12 cellular contexts compared by ENCODE assay signal in genomic region chr4:20428410-20429160, GRCh38.
DNase-seq lines count a peak whose midpoint lies in the region; ATAC-seq and TF ChIP-seq lines count a peak whose summit lies in the region.
"Had no signal": no experiment of that assay in that cellular context is flagged by ENCODE, and none has a peak within 500 bp of the region (broad histone marks: within the 10 kb centered on the region; RNA-seq: fewer than 3 reads in every experiment).

No MANE protein-coding gene starts in this region.

- H3K27me3 ChIP-seq in AG04450 (ENCODE audit: control insufficient read depth, insufficient read depth, low read length) = no peaks in the 10 kb centered on the region
- H3K27me3 ChIP-seq in naive thymus-derived CD4-positive, alpha-beta T cell (ENCODE audit: control insufficient read depth in 2 of 2, insufficient read depth in 2 of 2, low read length in 2 of 2) = no peaks in the 10 kb centered on the region

- no peaks in the 10 kb centered on the region for H3K4me1 ChIP-seq in naive thymus-derived CD4-positive, alpha-beta T cell (ENCODE audit: control insufficient read depth in 2 of 2, insufficient read depth in 2 of 2, low read length in 2 of 2)

- H3K9me3 Mint-ChIP-seq in naive thymus-derived CD4-positive, alpha-beta T cell = peaks cover 0 to 1% (median 0%) of the 10 kb centered on the region in 11 donors
- no peaks in the 10 kb centered on the region for H3K9me3 Mint-ChIP-seq in endothelial cell (ENCODE audit: unreplicated experiment)

- peak; percentile 46 for TF ChIP-seq CTCF in AG04450 (IDR thresholded peaks at IDR 0.05; ENCODE audit: low read depth, low read length)
- peak; percentile 33 for TF ChIP-seq CTCF in fibroblast of pulmonary artery (IDR thresholded peaks at IDR 0.05; ENCODE audit: low read length, missing control alignments)
- no peak for TF ChIP-seq CTCF in endothelial cell (IDR thresholded peaks at IDR 0.05; ENCODE audit: unreplicated experiment)

- peak overlapping the region in 1 of 9 donors; percentile 5 for H3K27ac Mint-ChIP-seq in naive thymus-derived CD4-positive, alpha-beta T cell
- no peak overlapping the region for H3K27ac Mint-ChIP-seq in endothelial cell (ENCODE audit: unreplicated experiment)

- intact Hi-C loops in naive thymus-derived CD4-positive, alpha-beta T cell (cut with micrococcal nuclease) = loop anchor here (10.0 kb wide), 2 partner anchors 346 to 1744 kb away; no protein-coding TSS in a partner anchor

- H3K36me3 Mint-ChIP-seq in naive thymus-derived CD4-positive, alpha-beta T cell = no peaks in the 10 kb centered on the region
- no peaks in the 10 kb centered on the region for H3K36me3 Mint-ChIP-seq in endothelial cell (ENCODE audit: low read depth, unreplicated experiment)

- ATAC-seq in GM18511 (IDR thresholded peaks at IDR 0.05; ENCODE audit: unreplicated experiment) (peak; percentile 65), HG03039 (IDR thresholded peaks at IDR 0.05; ENCODE audit: unreplicated experiment) (no peak), HG03378 (IDR thresholded peaks at IDR 0.05; ENCODE audit: unreplicated experiment) (no peak)
- no peak for ATAC-seq in naive thymus-derived CD4-positive, alpha-beta T cell

- POLR2A ChIA-PET in AG04450 (lab: Yijun Ruan, JAX) = no interaction called here
- POLR2A ChIA-PET in naive thymus-derived CD4-positive, alpha-beta T cell (lab: Charles Lee) = no interaction called here

- DNase-seq in AG04450 (ENCODE audit: low read depth, low spot score) (no peak), NCI-H460 (ENCODE audit: extremely low read depth, low read depth) (peak; percentile 4), fibroblast of pulmonary artery (ENCODE audit: low read depth) (peak; percentile 53), endothelial cell (ENCODE audit: low spot score) (no peak)
- no peak for DNase-seq in naive thymus-derived CD4-positive, alpha-beta T cell
- DNase-seq: GF-D8; kidney; stimulated activated CD4-positive, alpha-beta T cell treated with anti-CD3 and anti-CD28 coated beads, Interleukin-4, amount 100 ng/mL, for 24 hours had no signal

- H3K4me3 ChIP-seq in AG04450 (ENCODE audit: low read depth, low read length) (no peak overlapping the region), fibroblast of pulmonary artery (replicated peaks; ENCODE audit: low read depth, low read length) (no peak overlapping the region)
- no peak overlapping the region for H3K4me3 ChIP-seq in naive thymus-derived CD4-positive, alpha-beta T cell (ENCODE audit: low read length)

- H3K4me1 Mint-ChIP-seq in naive thymus-derived CD4-positive, alpha-beta T cell = no peaks in the 10 kb centered on the region
- H3K4me1 Mint-ChIP-seq in endothelial cell (ENCODE audit: unreplicated experiment) = peaks cover 2% of the 10 kb centered on the region

- peaks cover 0 to 16% (median 4%) of the 10 kb centered on the region in 5 donors for H3K27me3 Mint-ChIP-seq in naive thymus-derived CD4-positive, alpha-beta T cell
- no peaks in the 10 kb centered on the region for H3K27me3 Mint-ChIP-seq in endothelial cell (ENCODE audit: unreplicated experiment)

- H3K36me3 ChIP-seq in naive thymus-derived CD4-positive, alpha-beta T cell (ENCODE audit: control insufficient read depth in 2 of 3, insufficient read depth in 3 of 3, low read length in 3 of 3) = no peaks in the 10 kb centered on the region

- H3K27ac ChIP-seq in AG04450 (ENCODE audit: low read depth, low read length) = no peak overlapping the region
- no peak overlapping the region for H3K27ac ChIP-seq in naive thymus-derived CD4-positive, alpha-beta T cell (ENCODE audit: low read depth, low read length)
- H3K27ac ChIP-seq: VCaP had no signal

- CTCF ChIA-PET in AG04450 (lab: Charles Lee) = interaction anchor here (0.5 to 5.9 kb wide), 18 partner anchors 9 to 1205 kb away, joined by 3 to 81 read pairs (median 4); no protein-coding TSS in a partner anchor
- CTCF ChIA-PET in naive thymus-derived CD4-positive, alpha-beta T cell (lab: Charles Lee) = no interaction called here

- no peak overlapping the region for H3K4me3 Mint-ChIP-seq in naive thymus-derived CD4-positive, alpha-beta T cell
- H3K4me3 Mint-ChIP-seq in endothelial cell (ENCODE audit: unreplicated experiment) = no peak overlapping the region

- no peaks in the 10 kb centered on the region for H3K9me3 ChIP-seq in AG04450 (ENCODE audit: control insufficient read depth, insufficient read depth, low read length)
- H3K9me3 ChIP-seq in naive thymus-derived CD4-positive, alpha-beta T cell (ENCODE audit: control insufficient read depth in 2 of 3, low read length in 3 of 3) = no peaks in the 10 kb centered on the region

Comparison
In these comparisons a context has a peak if more than half of its experiments do, and no peak if none do; other contexts are left out.
1. DNase-seq: peak in NCI-H460 (single experiment) and fibroblast of pulmonary artery (single experiment); none in AG04450 (single experiment), naive thymus-derived CD4-positive, alpha-beta T cell (0 of 9) and endothelial cell (single experiment).